In the genomic region with DNA sequence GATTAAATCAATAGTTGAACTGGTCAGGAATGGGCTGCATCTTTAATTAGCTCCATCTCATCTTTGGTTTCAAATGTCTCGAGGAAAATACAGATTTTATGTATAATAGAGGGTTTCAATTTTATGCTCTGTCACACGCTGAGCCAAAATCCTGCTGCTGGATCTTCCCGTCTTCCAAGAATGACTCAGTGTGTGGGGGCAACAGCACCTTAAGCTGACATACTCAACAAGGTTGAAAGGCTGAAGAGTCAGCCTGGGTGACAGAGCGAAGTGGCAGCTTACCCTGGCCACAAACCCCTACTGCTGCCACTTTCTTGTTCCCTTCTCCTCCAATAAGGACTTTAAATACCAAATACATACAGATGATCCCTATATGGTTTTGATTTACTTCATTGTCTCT, we compare ENCODE assay signal across 21 cellular contexts. TPM values are rescaled to one million over a fixed set of nuclear protein-coding genes. Genes with fewer than 3 reads are reported as not detected.
DNase-seq lines count a peak whose midpoint lies in the region; ATAC-seq and TF ChIP-seq lines count a peak whose summit lies in the region.
"Had no signal": no experiment of that assay in that cellular context is flagged by ENCODE, and none has a peak within 500 bp of the region (broad histone marks: within the 10 kb centered on the region; RNA-seq: fewer than 3 reads in every experiment).

No MANE protein-coding gene starts in this region.

- H3K4me2 ChIP-seq in GM23248 (ENCODE audit: unreplicated experiment) (no peak overlapping the region), Karpas-422 (ENCODE audit: low read depth, low read length, poor library complexity, severe bottlenecking) (peak overlapping the region; percentile 22), OCI-LY7 (ENCODE audit: low read length) (no peak overlapping the region), osteoblast (ENCODE audit: insufficient read depth, low read length) (peak overlapping the region; percentile 38)
- H3K4me2 ChIP-seq: A549 had no signal

- peak overlapping the region; percentile 12; the same call in 1 of the 2 replicates for H2AFZ ChIP-seq in GM23248
- H2AFZ ChIP-seq in Karpas-422 (ENCODE audit: low read length) = peak overlapping the region; percentile 68; the same call in 1 of the 2 replicates
- H2AFZ ChIP-seq in OCI-LY7 (ENCODE audit: low read length) = peak overlapping the region; percentile 75; the same call in 1 of the 2 replicates
- peak overlapping the region; percentile 67 for H2AFZ ChIP-seq in osteoblast (ENCODE audit: low read length)

- H3K4me3 ChIP-seq in GM23248 = no peak overlapping the region
- H3K4me3 ChIP-seq in Karpas-422 (ENCODE audit: low read length) = no peak overlapping the region
- no peak overlapping the region for H3K4me3 ChIP-seq in OCI-LY7 (ENCODE audit: low read depth, low read length, poor library complexity, severe bottlenecking)
- no peak overlapping the region for H3K4me3 ChIP-seq in osteoblast (ENCODE audit: insufficient read depth, low read length)
- H3K4me3 ChIP-seq: A549 had no signal

- no peak for ATAC-seq in GM21786 (IDR thresholded peaks at IDR 0.05; ENCODE audit: unreplicated experiment)
- ATAC-seq: A549 had no signal

- CTCF ChIA-PET in OCI-LY7 (lab: Charles Lee; ENCODE audit: unreplicated experiment) = no interaction called here

- intact Hi-C loops in OCI-LY7 (cut with micrococcal nuclease; ENCODE audit: unreplicated experiment) = no loop called here

- H3K27ac ChIP-seq in GM23248 (no peak overlapping the region), Karpas-422 (ENCODE audit: low read length) (no peak overlapping the region), OCI-LY7 (ENCODE audit: low read depth, low read length, poor library complexity, severe bottlenecking) (no peak overlapping the region), osteoblast (ENCODE audit: low read depth, low read length) (no peak overlapping the region)
- H3K27ac ChIP-seq: A549 had no signal

- POLR2A ChIA-PET in OCI-LY7 (lab: Charles Lee) = interaction anchor here (0.6 to 2.3 kb wide), 7 partner anchors 8 to 59 kb away, joined by 3 to 23 read pairs (median 4); partner anchors contain the start of gene PCF11

- H4K20me1 ChIP-seq in GM23248 (ENCODE audit: insufficient read depth) (no peaks in the 10 kb centered on the region), Karpas-422 (ENCODE audit: insufficient read depth, low read depth, low read length) (no peaks in the 10 kb centered on the region), OCI-LY7 (ENCODE audit: insufficient read depth, low read length) (no peaks in the 10 kb centered on the region), osteoblast (ENCODE audit: insufficient read depth, low read length) (no peaks in the 10 kb centered on the region)

- no peaks in the 10 kb centered on the region for H3K79me2 ChIP-seq in GM23248 (ENCODE audit: insufficient read depth)
- no peaks in the 10 kb centered on the region for H3K79me2 ChIP-seq in Karpas-422 (ENCODE audit: low read length)
- no peaks in the 10 kb centered on the region for H3K79me2 ChIP-seq in OCI-LY7 (ENCODE audit: insufficient read depth, low read depth, low read length)
- H3K79me2 ChIP-seq in osteoblast (ENCODE audit: insufficient read depth, low read length) = no peaks in the 10 kb centered on the region

- H3K9me2 ChIP-seq in GM23248 (ENCODE audit: insufficient read depth) (no peaks in the 10 kb centered on the region), Karpas-422 (replicated peaks; ENCODE audit: insufficient read depth, low read length) (no peaks in the 10 kb centered on the region), OCI-LY7 (ENCODE audit: insufficient read depth, low read length) (no peaks in the 10 kb centered on the region)

- in situ Hi-C loops in GM23248 (cut with MboI) = no loop called here

- no TSS peak for BruUV-seq in OCI-LY7 (replicated peaks; lab: Mats Ljungman, UMichigan)

- H3K27me3 ChIP-seq in GM23248 (replicated peaks; ENCODE audit: insufficient read depth) (no peaks in the 10 kb centered on the region), Karpas-422 (ENCODE audit: low read length) (no peaks in the 10 kb centered on the region), osteoblast (ENCODE audit: insufficient read depth, low read length) (no peaks in the 10 kb centered on the region)
- H3K27me3 ChIP-seq: BE2C had no signal

- no peaks in the 10 kb centered on the region for H3K36me3 ChIP-seq in GM23248 (ENCODE audit: low read depth)
- H3K36me3 ChIP-seq in Karpas-422 (ENCODE audit: insufficient read depth, low read length) = no peaks in the 10 kb centered on the region
- H3K36me3 ChIP-seq in OCI-LY7 (ENCODE audit: insufficient read depth, low read length) = no peaks in the 10 kb centered on the region
- no peaks in the 10 kb centered on the region for H3K36me3 ChIP-seq in osteoblast (ENCODE audit: insufficient read depth, low read length)
- H3K36me3 ChIP-seq: BE2C had no signal

- H3K9me3 ChIP-seq in GM23248 (ENCODE audit: low read depth) (no peaks in the 10 kb centered on the region), Karpas-422 (ENCODE audit: low read length) (no peaks in the 10 kb centered on the region), OCI-LY7 (ENCODE audit: low read length) (no peaks in the 10 kb centered on the region), osteoblast (ENCODE audit: low read depth, low read length) (no peaks in the 10 kb centered on the region)
- H3K9me3 ChIP-seq: A549, BE2C had no signal

- WGBS in GM23248 (ENCODE audit: low coverage in 1 of 2, low lambda C conversion rate in 2 of 2, missing lambda C conversion rate in 2 of 2), 2 experiments = 39 to 42% methylated on average over 4 of the region's 4 CpGs

- H3K4me1 ChIP-seq in GM23248 (ENCODE audit: insufficient read depth) = no peaks in the 10 kb centered on the region
- peaks cover 17% of the 10 kb centered on the region for H3K4me1 ChIP-seq in Karpas-422 (ENCODE audit: low read length)
- H3K4me1 ChIP-seq in OCI-LY7 (ENCODE audit: insufficient read depth, low read length, poor library complexity, severe bottlenecking) = peaks cover 25% of the 10 kb centered on the region
- no peaks in the 10 kb centered on the region for H3K4me1 ChIP-seq in osteoblast (ENCODE audit: insufficient read depth, low read length)
- H3K4me1 ChIP-seq: BE2C had no signal

- DNase-seq in GM23248 (peak; percentile 54), Karpas-422 (no peak), OCI-LY7 (ENCODE audit: low spot score) (no peak), osteoblast (ENCODE audit: insufficient read length, low spot score, missing footprints) (no peak), kidney tubule cell (ENCODE audit: low spot score) (no peak), COLO829 (ENCODE audit: low spot score) (no peak)
- DNase-seq in stimulated activated CD4-positive, alpha-beta T cell treated with anti-CD3 and anti-CD28 coated beads, Interleukin-2, amount 100 ng/mL, for 24 hours = no peak
- DNase-seq: BE2C, DMS79, H9, IMR-90, MM.1S, NCI-H1048, NCI-H1417 treated with DMSO at 0.1 percent for 48 hours, NCI-H187 treated with DMSO at 0.1 percent for 48 hours, NCI-H2107, NCI-H510A, SHP77, T-helper 2 cell had no signal

- no peak for TF ChIP-seq CTCF in OCI-LY7 (conservative IDR thresholded peaks at IDR 0.05; ENCODE audit: low read length)
- no peak for TF ChIP-seq CTCF in osteoblast (IDR thresholded peaks at IDR 0.05; ENCODE audit: extremely low read depth, low read depth, low read length)

- H3K9ac ChIP-seq in GM23248 (no peak overlapping the region), Karpas-422 (ENCODE audit: low read length) (no peak overlapping the region)

- H3F3A ChIP-seq in GM23248 (ENCODE audit: insufficient read depth) = no peaks in the 10 kb centered on the region

RNA-seq across cellular contexts. Expression of gene PCF11, which starts 9.0 kb away (rescaled TPM):
- total RNA-seq in GM23248 (2014; rRNA removed; shearing (Covaris generic)) = 19.7 and 38.2 TPM in 2 replicates
- polyA plus RNA-seq in GM23248 (2016; fragmentation: Nextera tagmentation; extraction: Ambion mirVana) = 7.4 and 9.1 TPM in 2 replicates
- total RNA-seq in Karpas-422 (2014; rRNA removed; shearing (Covaris generic); ENCODE audit: low replicate concordance) = 102 and 165 TPM in 2 replicates
- 80.1 and 89.9 TPM in 2 replicates for total RNA-seq in OCI-LY7 (2014; rRNA removed; shearing (Covaris generic))
- total RNA-seq in OCI-LY7 (2022) = 98.8 and 117 TPM in 2 replicates
- 38.4 and 43.0 TPM in 2 replicates for total RNA-seq in osteoblast

RNA-seq across cellular contexts. Expression of gene ANKRD42, which starts 45.6 kb away (rescaled TPM):
- total RNA-seq in GM23248 (2014; rRNA removed; shearing (Covaris generic)) = 17.8 and 22.0 TPM in 2 replicates
- 17.6 and 19.7 TPM in 2 replicates for polyA plus RNA-seq in GM23248 (2016; fragmentation: Nextera tagmentation; extraction: Ambion mirVana)
- 9.0 and 16.6 TPM in 2 replicates for total RNA-seq in Karpas-422 (2014; rRNA removed; shearing (Covaris generic); ENCODE audit: low replicate concordance)
- total RNA-seq in OCI-LY7 (2014; rRNA removed; shearing (Covaris generic)) = 1.1 and 2.2 TPM in 2 replicates
- 2.5 and 3.3 TPM in 2 replicates for total RNA-seq in OCI-LY7 (2022)
- 10.3 and 10.5 TPM in 2 replicates for total RNA-seq in osteoblast

Comparison
In these comparisons a context has a peak if more than half of its experiments do, and no peak if none do; other contexts are left out.
1. H2AFZ ChIP-seq: peak in every context shown above with its lines; median percentile 75 in OCI-LY7; 68 in Karpas-422; 67 in osteoblast; 12 in GM23248.
2. H3K4me2 ChIP-seq: peak in Karpas-422 (single experiment) and osteoblast (single experiment); none in GM23248 (single experiment) and OCI-LY7 (single experiment).